1 cellular context compared by ENCODE assay signal in genomic region chr19:48994035-48994386, GRCh38.
A peak's percentile ranks its signal among the peaks of the same experiment; 100 is the strongest.
TF ChIP-seq lines count a peak whose summit lies in the region.

No MANE protein-coding gene starts in this region.

TF ChIP-seq in K562, 482 proteins besides CTCF, POLR2A, EP300 and RAD21:
- TF ChIP-seq ZC3H4 (CRISPR knock-in tag; IDR thresholded peaks at IDR 0.05; ENCODE audit: borderline replicate concordance), result peak; percentile 69; the same call in 1 of the 2 replicates
- TF ChIP-seq ZNF586 (CRISPR knock-in tag; conservative IDR thresholded peaks at IDR 0.05), result no peak
- TF ChIP-seq, protein P1, sequence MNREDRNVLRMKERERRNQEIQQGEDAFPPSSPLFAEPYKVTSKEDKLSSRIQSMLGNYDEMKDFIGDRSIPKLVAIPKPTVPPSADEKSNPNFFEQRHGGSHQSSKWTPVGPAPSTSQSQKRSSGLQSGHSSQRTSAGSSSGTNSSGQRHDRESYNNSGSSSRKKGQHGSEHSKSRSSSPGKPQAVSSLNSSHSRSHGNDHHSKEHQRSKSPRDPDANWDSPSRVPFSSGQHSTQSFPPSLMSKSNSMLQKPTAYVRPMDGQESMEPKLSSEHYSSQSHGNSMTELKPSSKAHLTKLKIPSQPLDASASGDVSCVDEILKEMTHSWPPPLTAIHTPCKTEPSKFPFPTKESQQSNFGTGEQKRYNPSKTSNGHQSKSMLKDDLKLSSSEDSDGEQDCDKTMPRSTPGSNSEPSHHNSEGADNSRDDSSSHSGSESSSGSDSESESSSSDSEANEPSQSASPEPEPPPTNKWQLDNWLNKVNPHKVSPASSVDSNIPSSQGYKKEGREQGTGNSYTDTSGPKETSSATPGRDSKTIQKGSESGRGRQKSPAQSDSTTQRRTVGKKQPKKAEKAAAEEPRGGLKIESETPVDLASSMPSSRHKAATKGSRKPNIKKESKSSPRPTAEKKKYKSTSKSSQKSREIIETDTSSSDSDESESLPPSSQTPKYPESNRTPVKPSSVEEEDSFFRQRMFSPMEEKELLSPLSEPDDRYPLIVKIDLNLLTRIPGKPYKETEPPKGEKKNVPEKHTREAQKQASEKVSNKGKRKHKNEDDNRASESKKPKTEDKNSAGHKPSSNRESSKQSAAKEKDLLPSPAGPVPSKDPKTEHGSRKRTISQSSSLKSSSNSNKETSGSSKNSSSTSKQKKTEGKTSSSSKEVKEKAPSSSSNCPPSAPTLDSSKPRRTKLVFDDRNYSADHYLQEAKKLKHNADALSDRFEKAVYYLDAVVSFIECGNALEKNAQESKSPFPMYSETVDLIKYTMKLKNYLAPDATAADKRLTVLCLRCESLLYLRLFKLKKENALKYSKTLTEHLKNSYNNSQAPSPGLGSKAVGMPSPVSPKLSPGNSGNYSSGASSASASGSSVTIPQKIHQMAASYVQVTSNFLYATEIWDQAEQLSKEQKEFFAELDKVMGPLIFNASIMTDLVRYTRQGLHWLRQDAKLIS (CRISPR knock-in tag; IDR thresholded peaks at IDR 0.05), result peak; percentile 55; the same call in 1 of the 2 replicates
- peak; percentile 16; the same call in 1 of the 2 replicates for TF ChIP-seq NFRKB (IDR thresholded peaks at IDR 0.05; ENCODE audit: low read depth)
- no peak for TF ChIP-seq MCM5 (IDR thresholded peaks at IDR 0.05; ENCODE audit: low read depth)
- TF ChIP-seq GABPA (tag; conservative IDR thresholded peaks at IDR 0.05; ENCODE audit: low read depth), result peak; percentile 77
- TF ChIP-seq ZBTB7A (IDR thresholded peaks at IDR 0.05; ENCODE audit: borderline replicate concordance, control insufficient read depth, low read depth, low read length), result 0 out of 2 replicates have a peak, but pooled peaks have one; percentile 31
- 0 out of 2 replicates have a peak, but pooled peaks have one; percentile 39 for TF ChIP-seq NR4A1 (CRISPR knock-in tag; IDR thresholded peaks at IDR 0.05)
- no peak for TF ChIP-seq NR4A1 (tag; IDR thresholded peaks at IDR 0.05)
- TF ChIP-seq GABPB1 (CRISPR knock-in tag; IDR thresholded peaks at IDR 0.05), result peak; percentile 4; the same call in 1 of the 2 replicates
- TF ChIP-seq C11orf30 (IDR thresholded peaks at IDR 0.05; ENCODE audit: low read depth), result peak; percentile 3; the same call in 1 of the 2 replicates
- TF ChIP-seq, protein P2, sequence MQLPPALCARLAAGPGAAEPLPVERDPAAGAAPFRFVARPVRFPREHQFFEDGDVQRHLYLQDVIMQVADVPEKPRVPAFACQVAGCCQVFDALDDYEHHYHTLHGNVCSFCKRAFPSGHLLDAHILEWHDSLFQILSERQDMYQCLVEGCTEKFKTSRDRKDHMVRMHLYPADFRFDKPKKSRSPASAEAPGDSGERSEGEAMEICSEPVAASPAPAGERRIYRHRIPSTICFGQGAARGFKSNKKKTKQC (CRISPR knock-in tag; IDR thresholded peaks at IDR 0.05), result 0 out of 2 replicates have a peak, but pooled peaks have one; percentile 48
- TF ChIP-seq ZBTB17 (CRISPR knock-in tag; IDR thresholded peaks at IDR 0.05), result no peak
- no peak for TF ChIP-seq ZNF316 (IDR thresholded peaks at IDR 0.05)
- TF ChIP-seq ZBTB1 (CRISPR knock-in tag; IDR thresholded peaks at IDR 0.05; ENCODE audit: borderline replicate concordance, low read depth), result 0 out of 2 replicates have a peak, but pooled peaks have one; percentile 9
- peak in 1 of 2 experiments; percentile 22; a peak in 1 of 4 replicates for TF ChIP-seq SIN3A (IDR thresholded peaks at IDR 0.05; ENCODE audit: borderline replicate concordance in 2 of 2, control insufficient read depth in 1 of 2, low read depth in 2 of 2, low read length in 2 of 2)
- TF ChIP-seq RBBP5 (IDR thresholded peaks at IDR 0.05; ENCODE audit: borderline replicate concordance, insufficient read depth, low read length, poor library complexity, severe bottlenecking), result peak; percentile 2
- 0 out of 2 replicates have a peak, but pooled peaks have one; percentile 0 for TF ChIP-seq CHD2 (IDR thresholded peaks at IDR 0.05; ENCODE audit: low read depth, low read length)
- TF ChIP-seq CAMTA2 (CRISPR knock-in tag; conservative IDR thresholded peaks at IDR 0.05), result no peak
- 0 out of 2 replicates have a peak, but pooled peaks have one; percentile 1 for TF ChIP-seq TOE1 (IDR thresholded peaks at IDR 0.05; ENCODE audit: borderline replicate concordance)
- no peak for TF ChIP-seq TOE1 (CRISPR knock-in tag; IDR thresholded peaks at IDR 0.05; ENCODE audit: borderline replicate concordance, low read depth)
- no peak for TF ChIP-seq FOXA3 (CRISPR knock-in tag; conservative IDR thresholded peaks at IDR 0.05 in 1 of 2, IDR thresholded peaks at IDR 0.05 in 1 of 2)
TF ChIP-seq in K562: peak in this region for 14.
